23 cellular contexts compared by ENCODE assay signal in the genomic region with DNA sequence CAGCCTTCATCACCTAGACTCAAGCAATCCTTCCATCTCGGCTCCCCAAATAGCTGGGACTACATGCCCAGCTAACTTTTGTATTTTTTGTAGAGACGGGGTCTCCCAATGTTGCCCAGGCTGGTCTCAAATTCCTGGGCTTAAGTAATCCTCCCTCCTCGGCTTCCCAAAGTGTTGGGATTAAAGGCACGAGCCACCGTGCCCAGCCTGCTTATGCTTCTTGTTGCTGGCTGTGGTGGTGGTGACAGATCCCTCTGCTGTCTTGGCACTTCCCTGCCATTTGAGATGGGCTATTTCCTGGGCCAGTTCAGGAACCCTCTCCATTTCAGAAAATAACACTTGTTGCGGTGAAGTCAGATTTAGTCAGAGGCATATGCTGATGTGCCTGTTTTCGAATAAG. TPM values are rescaled to one million over a fixed set of nuclear protein-coding genes. Genes with fewer than 3 reads are reported as not detected.
"Had no signal": no experiment of that assay in that cellular context is flagged by ENCODE, and none has a peak within 500 bp of the region (broad histone marks: within the 10 kb centered on the region; RNA-seq: fewer than 3 reads in every experiment).

No MANE protein-coding gene starts in this region.

- H3K27me3 ChIP-seq: colonic mucosa, upper lobe of left lung had no signal

- H3K36me3 Mint-ChIP-seq: activated CD4-positive, alpha-beta memory T cell treated with anti-CD3 and anti-CD28 coated beads for 36 hours; activated naive CD4-positive, alpha-beta T cell treated with anti-CD3 and anti-CD28 coated beads, Interleukin-2, amount 50 U/mL, for 72 hours; natural killer cell had no signal

- H3K27ac Mint-ChIP-seq: activated B cell treated with CpG ODN at 0.5 μM for 24 hours; activated CD4-positive, alpha-beta memory T cell treated with anti-CD3 and anti-CD28 coated beads for 36 hours; activated naive CD4-positive, alpha-beta T cell treated with anti-CD3 and anti-CD28 coated beads, Interleukin-2, amount 50 U/mL, for 72 hours; activated T-helper 1 cell treated with anti-CD3 and anti-CD28 coated beads, Interleukin-12 subunit alpha, Interleukin-12 subunit beta, Interleukin-2, Interleukin-4 antibody, amounts not matched to agents 30 ng/mL and 10 ng/mL and 1 ng/mL, durations not matched to agents 14 hours and 24 hours and 36 hours; natural killer cell had no signal

- H3K9me3 Mint-ChIP-seq: activated B cell treated with CpG ODN at 0.5 μM for 24 hours; activated CD4-positive, alpha-beta memory T cell treated with anti-CD3 and anti-CD28 coated beads for 36 hours; activated T-helper 1 cell treated with anti-CD3 and anti-CD28 coated beads, Interleukin-12 subunit alpha, Interleukin-12 subunit beta, Interleukin-2, Interleukin-4 antibody, amounts not matched to agents 30 ng/mL and 10 ng/mL and 1 ng/mL, durations not matched to agents 14 hours and 24 hours and 36 hours; natural killer cell had no signal

- H3K9me3 ChIP-seq: colonic mucosa, upper lobe of left lung had no signal

- H3K4me3 ChIP-seq: colonic mucosa, upper lobe of left lung had no signal

- ATAC-seq: activated naive CD4-positive, alpha-beta T cell treated with anti-CD3 and anti-CD28 coated beads, Interleukin-2, amount 50 U/mL, for 72 hours; natural killer cell; stimulated activated naive CD8-positive, alpha-beta T cell treated with anti-CD3 and anti-CD28 coated beads, Interleukin-15, Interleukin-2, amounts not matched to agents 100 U/mL and 50 U/mL, for 24 hours had no signal

- DNase-seq: activated B cell treated with CpG ODN at 0.5 μM for 24 hours; activated CD4-positive, alpha-beta memory T cell treated with anti-CD3 and anti-CD28 coated beads for 36 hours; activated CD4-positive, alpha-beta T cell treated with anti-CD3 and anti-CD28 coated beads for 4 hours; activated gamma-delta T cell treated with Interleukin-2 at 50 U/mL for 16 hours; activated T-cell treated with anti-CD3 and anti-CD28 coated beads for 4 hours; central memory CD4-positive, alpha-beta T cell; colonic mucosa; erythroblast; foreskin melanocyte; glutamatergic neuron; kidney glomerular epithelial cell; mesendoderm; natural killer cell; stimulated activated CD4-positive, alpha-beta T cell treated with anti-CD3 and anti-CD28 coated beads, Interleukin-12 subunit alpha, Interleukin-12 subunit beta, amount 100 ng/mL, for 4 hours; stimulated activated CD4-positive, alpha-beta T cell treated with anti-CD3 and anti-CD28 coated beads, Interleukin-1b, Interleukin-23, amount 100 ng/mL, for 48 hours; stimulated activated CD8-positive, alpha-beta memory T cell treated with anti-CD3 and anti-CD28 coated beads, Interleukin-4, amount 100 ng/mL, for 48 hours; stimulated activated naive CD8-positive, alpha-beta T cell treated with anti-CD3 and anti-CD28 coated beads, Interleukin-15, Interleukin-2, amounts not matched to agents 100 U/mL and 50 U/mL, for 24 hours; T-helper 1 cell; T-helper 9 cell; upper lobe of left lung had no signal

- H3K4me1 ChIP-seq: parathyroid adenoma had no signal

- H3K4me1 Mint-ChIP-seq: activated B cell treated with CpG ODN at 0.5 μM for 24 hours, natural killer cell had no signal

- H3K4me3 Mint-ChIP-seq: activated B cell treated with CpG ODN at 0.5 μM for 24 hours; activated CD4-positive, alpha-beta memory T cell treated with anti-CD3 and anti-CD28 coated beads for 36 hours; activated T-helper 1 cell treated with anti-CD3 and anti-CD28 coated beads, Interleukin-12 subunit alpha, Interleukin-12 subunit beta, Interleukin-2, Interleukin-4 antibody, amounts not matched to agents 30 ng/mL and 10 ng/mL and 1 ng/mL, durations not matched to agents 14 hours and 24 hours and 36 hours; natural killer cell had no signal

- H3K36me3 ChIP-seq: colonic mucosa had no signal

- H3K27ac ChIP-seq: colonic mucosa, parathyroid adenoma had no signal

RNA-seq across cellular contexts. Expression of a gene that starts 28.8 kb away (rescaled TPM):
- total RNA-seq: activated B cell treated with CpG ODN at 0.5 μM for 24 hours; activated naive CD4-positive, alpha-beta T cell treated with anti-CD3 and anti-CD28 coated beads, Interleukin-2, amount 50 U/mL, for 72 hours; activated T-helper 1 cell treated with anti-CD3 and anti-CD28 coated beads, Interleukin-12 subunit alpha, Interleukin-12 subunit beta, Interleukin-2, Interleukin-4 antibody, amounts not matched to agents 30 ng/mL and 10 ng/mL and 1 ng/mL, durations not matched to agents 14 hours and 24 hours and 36 hours had no signal
